Comparison of ENCODE assay signal across 30 cellular contexts in the genomic region with DNA sequence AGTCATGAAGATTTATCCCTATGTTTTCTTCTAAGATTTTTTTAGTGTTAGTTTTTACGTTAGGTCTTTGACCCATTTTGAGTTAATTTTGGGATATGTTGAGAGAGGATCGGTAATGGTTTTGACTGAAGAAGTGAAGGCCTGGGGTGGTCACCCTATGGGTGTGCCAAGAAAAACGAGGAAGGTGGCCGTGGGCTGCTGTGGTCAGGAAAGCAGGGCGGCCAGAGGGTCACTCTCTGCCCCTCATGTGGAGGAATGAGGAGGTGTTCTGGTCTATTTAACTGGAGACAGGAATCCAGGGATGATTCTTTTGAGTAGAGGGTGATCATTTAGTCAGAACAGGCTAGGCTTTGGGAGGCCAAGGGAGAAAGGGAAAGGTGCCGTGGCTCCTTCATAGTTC. TPM values are rescaled to one million over a fixed set of nuclear protein-coding genes. Genes with fewer than 3 reads are reported as not detected.
A peak's percentile ranks its signal among the peaks of the same experiment; 100 is the strongest.
DNase-seq lines count a peak whose midpoint lies in the region; ATAC-seq and TF ChIP-seq lines count a peak whose summit lies in the region.
"Had no signal": no experiment of that assay in that cellular context is flagged by ENCODE, and none has a peak within 500 bp of the region (broad histone marks: within the 10 kb centered on the region; RNA-seq: fewer than 3 reads in every experiment).

No MANE protein-coding gene starts in this region.

- no TSS peak for BruUV-seq in PC-9 (replicated peaks; lab: Mats Ljungman, UMichigan)

- H4K20me1 ChIP-seq in PC-9 (ENCODE audit: insufficient read depth): no peaks in the 10 kb centered on the region
- H4K20me1 ChIP-seq: BLaER1 treated with 17β-estradiol and CSF1 and Interleukin-3, amounts not matched to agents 10 nM and 100 nM had no signal

- H3K4me1 ChIP-seq in right cardiac atrium (ENCODE audit: control insufficient read depth, insufficient read depth, low read length): no peaks in the 10 kb centered on the region
- H3K4me1 ChIP-seq in CD8-positive, alpha-beta memory T cell (ENCODE audit: insufficient read depth, low read length): no peaks in the 10 kb centered on the region
- no peaks in the 10 kb centered on the region for H3K4me1 ChIP-seq in PC-9 (replicated peaks; ENCODE audit: insufficient read depth)
- H3K4me1 ChIP-seq: Caco-2, SJCRH30 had no signal

- WGBS in right cardiac atrium: 78% methylated on average over 6 of the region's 6 CpGs

- H3K36me3 Mint-ChIP-seq in CD8-positive, alpha-beta memory T cell: no peaks in the 10 kb centered on the region
- H3K36me3 Mint-ChIP-seq: CD4-positive, alpha-beta memory T cell had no signal

- H3K27ac ChIP-seq in right cardiac atrium (ENCODE audit: low read length) (no peak overlapping the region), PC-9 (no peak overlapping the region)
- no peak overlapping the region for H3K27ac ChIP-seq in CD8-positive, alpha-beta memory T cell (ENCODE audit: low read depth, low read length)
- H3K27ac ChIP-seq: BLaER1 treated with 17β-estradiol and CSF1 and Interleukin-3, amounts not matched to agents 10 nM and 100 nM; SJCRH30 had no signal

- H3K27me3 Mint-ChIP-seq in CD8-positive, alpha-beta memory T cell: peaks cover 1 to 9% of the 10 kb centered on the region in 2 donors

- H3K4me3 ChIP-seq in right cardiac atrium (ENCODE audit: low read length) (no peak overlapping the region), PC-9 (no peak overlapping the region)
- no peak overlapping the region for H3K4me3 ChIP-seq in CD8-positive, alpha-beta memory T cell (ENCODE audit: low read length)
- H3K4me3 ChIP-seq: BLaER1 treated with 17β-estradiol and CSF1 and Interleukin-3, amounts not matched to agents 10 nM and 100 nM; SJCRH30 had no signal

- CTCF ChIA-PET in CD8-positive, alpha-beta memory T cell (lab: Charles Lee): no interaction called here
- CTCF ChIA-PET in PC-9 (lab: Charles Lee): no interaction called here

- no peaks in the 10 kb centered on the region for H3K9me2 ChIP-seq in PC-9 (ENCODE audit: insufficient read depth)

- no peak overlapping the region for H3K4me2 ChIP-seq in PC-9

- H3K9me3 Mint-ChIP-seq in CD8-positive, alpha-beta memory T cell: no peaks in the 10 kb centered on the region
- H3K9me3 Mint-ChIP-seq: CD4-positive, alpha-beta memory T cell had no signal

- intact Hi-C loops in cardiac septum (cut with DNase I) (no loop called here), right cardiac atrium (cut with DNase I) (no loop called here), sciatic nerve (cut with DNase I) (no loop called here), PC-9 (cut with micrococcal nuclease; ENCODE audit: unreplicated experiment) (no loop called here)

- H3K4me3 Mint-ChIP-seq in CD8-positive, alpha-beta memory T cell: no peak overlapping the region
- H3K4me3 Mint-ChIP-seq: CD4-positive, alpha-beta memory T cell had no signal

- H3K27me3 ChIP-seq in right cardiac atrium (ENCODE audit: control insufficient read depth, insufficient read depth) (no peaks in the 10 kb centered on the region), PC-9 (ENCODE audit: insufficient read depth, low read depth) (peaks cover 49% of the 10 kb centered on the region)
- H3K27me3 ChIP-seq in CD8-positive, alpha-beta memory T cell (ENCODE audit: insufficient read depth, low read length, poor library complexity, severe bottlenecking): no peaks in the 10 kb centered on the region
- H3K27me3 ChIP-seq: BLaER1 treated with 17β-estradiol and CSF1 and Interleukin-3, amounts not matched to agents 10 nM and 100 nM; SJCRH30 had no signal

- H3K4me1 Mint-ChIP-seq in CD8-positive, alpha-beta memory T cell: no peaks in the 10 kb centered on the region
- H3K4me1 Mint-ChIP-seq: CD4-positive, alpha-beta memory T cell had no signal

- POLR2A ChIA-PET in CD8-positive, alpha-beta memory T cell (lab: Charles Lee): no interaction called here
- POLR2A ChIA-PET in PC-9 (lab: Charles Lee; ENCODE audit: unreplicated experiment): no interaction called here

- H3K79me2 ChIP-seq in PC-9 (ENCODE audit: low read depth): no peaks in the 10 kb centered on the region

- no peaks in the 10 kb centered on the region for H3F3A ChIP-seq in PC-9 (ENCODE audit: insufficient read depth, low read depth)

- H3K27ac Mint-ChIP-seq in CD8-positive, alpha-beta memory T cell: no peak overlapping the region
- H3K27ac Mint-ChIP-seq: CD4-positive, alpha-beta memory T cell had no signal

- no peaks in the 10 kb centered on the region for H3K9me3 ChIP-seq in right cardiac atrium (ENCODE audit: control insufficient read depth, low read length)
- no peaks in the 10 kb centered on the region for H3K9me3 ChIP-seq in CD8-positive, alpha-beta memory T cell (ENCODE audit: low read length)
- H3K9me3 ChIP-seq in PC-9 (ENCODE audit: insufficient read depth, low read depth): no peaks in the 10 kb centered on the region
- H3K9me3 ChIP-seq: BLaER1 treated with 17β-estradiol and CSF1 and Interleukin-3, amounts not matched to agents 10 nM and 100 nM; Caco-2; SJCRH30 had no signal

- H2AFZ ChIP-seq in PC-9: no peak overlapping the region

- no peak for TF ChIP-seq CTCF in PC-9 (conservative IDR thresholded peaks at IDR 0.05)

- DNase-seq in cardiac septum (ENCODE audit: low spot score) (peak; percentile 31), right cardiac atrium (no peak), left lobe of liver (ENCODE audit: low spot score) (peak; percentile 18), sciatic nerve (ENCODE audit: low spot score) (peak; percentile 14), NCI-H2171 treated with DMSO at 0.1 percent for 48 hours (lab: John Stamatoyannopoulos, UW) (no peak), AML-193 (lab: John Stamatoyannopoulos, UW) (no peak), PC-9 (no peak)
- no peak for DNase-seq in CD8-positive, alpha-beta memory T cell
- DNase-seq: CD4-positive, alpha-beta memory T cell; DMS79; GF-D8; IMR-90; KG1; NCI-H1092; NCI-H1417 treated with DMSO at 0.1 percent for 48 hours; NCI-H1694 treated with DMSO at 0.1 percent for 48 hours; NCI-H2081; NCI-H226; NCI-H510A treated with DMSO at 0.1 percent for 48 hours; NCI-H82; NK-92 treated with Interleukin-12 subunit alpha and Interleukin-12 subunit beta, amount 100 ng/mL, for 24 hours; PC-3; SJCRH30 had no signal

- no peaks in the 10 kb centered on the region for H3K36me3 ChIP-seq in CD8-positive, alpha-beta memory T cell (ENCODE audit: insufficient read depth, low read length)
- no peaks in the 10 kb centered on the region for H3K36me3 ChIP-seq in PC-9 (ENCODE audit: low read depth)
- H3K36me3 ChIP-seq: BLaER1 treated with 17β-estradiol and CSF1 and Interleukin-3, amounts not matched to agents 10 nM and 100 nM; SJCRH30 had no signal

- ATAC-seq in right cardiac atrium (no peak), left lobe of liver (no peak), sciatic nerve (no peak)
- ATAC-seq: HCT116, PC-3, Right ventricle myocardium inferior, SK-N-SH treated with all-trans-retinoic acid at 6 μM for 48 hours had no signal

RNA-seq across cellular contexts. Expression of gene MYO7B, which starts 50.7 kb away (rescaled TPM):
- total RNA-seq in cardiac septum (0.78 TPM), right cardiac atrium (under 1 TPM; 0.29 to 0.56 (median 0.38) TPM), left lobe of liver (0.63 TPM), sciatic nerve (0.62 TPM), PC-9 (2021) (not detected in 2 replicates)
- polyA plus RNA-seq in right cardiac atrium: 0.81 TPM
- total RNA-seq in CD8-positive, alpha-beta memory T cell: not detected
- not detected for polyA plus RNA-seq in CD8-positive, alpha-beta memory T cell
- total RNA-seq: CD4-positive, alpha-beta memory T cell; H1 had no signal
- polyA plus RNA-seq: CD4-positive, alpha-beta memory T cell; H1 had no signal

RNA-seq across cellular contexts. Expression of gene GPR17, which starts 59.8 kb away (rescaled TPM):
- total RNA-seq in cardiac septum: 0.19 TPM
- total RNA-seq in right cardiac atrium: under 1 TPM in 2 of 4 donors, not detected in 2; 0.31 to 0.40 TPM
- polyA plus RNA-seq in right cardiac atrium: 4.0 TPM
- total RNA-seq in left lobe of liver: not detected
- total RNA-seq in sciatic nerve: 4.6 TPM
- not detected for total RNA-seq in CD8-positive, alpha-beta memory T cell
- polyA plus RNA-seq in CD8-positive, alpha-beta memory T cell: not detected
- not detected in 2 replicates for total RNA-seq in PC-9 (2021)
- total RNA-seq: Caco-2; CD4-positive, alpha-beta memory T cell; H1; IMR-90; SJCRH30 had no signal
- polyA plus RNA-seq: AG04450; CD4-positive, alpha-beta memory T cell; IMR-90 had no signal

RNA-seq across cellular contexts. Expression of gene IWS1, which starts 59.8 kb away (rescaled TPM):
- total RNA-seq in cardiac septum (40.7 TPM), right cardiac atrium (10 to 100 TPM; 51.5 to 57.6 (median 53.4) TPM), left lobe of liver (19.1 TPM), sciatic nerve (44.4 TPM), PC-9 (2021) (47.3 and 51.3 TPM in 2 replicates)
- 64.4 TPM for polyA plus RNA-seq in right cardiac atrium
- total RNA-seq in CD8-positive, alpha-beta memory T cell: 10 to 100 TPM; 49.9 to 53.7 TPM
- 33.1 TPM for polyA plus RNA-seq in CD8-positive, alpha-beta memory T cell

Comparison
In these comparisons a context has a peak if more than half of its experiments do, and no peak if none do; other contexts are left out.
1. DNase-seq: peak in cardiac septum (single experiment), left lobe of liver (single experiment) and sciatic nerve (single experiment); none in right cardiac atrium (0 of 3), CD8-positive, alpha-beta memory T cell (0 of 5), NCI-H2171 treated with DMSO at 0.1 percent for 48 hours (single experiment), AML-193 (0 of 2) and PC-9 (0 of 2).